8 cellular contexts compared by ENCODE assay signal in the genomic region with DNA sequence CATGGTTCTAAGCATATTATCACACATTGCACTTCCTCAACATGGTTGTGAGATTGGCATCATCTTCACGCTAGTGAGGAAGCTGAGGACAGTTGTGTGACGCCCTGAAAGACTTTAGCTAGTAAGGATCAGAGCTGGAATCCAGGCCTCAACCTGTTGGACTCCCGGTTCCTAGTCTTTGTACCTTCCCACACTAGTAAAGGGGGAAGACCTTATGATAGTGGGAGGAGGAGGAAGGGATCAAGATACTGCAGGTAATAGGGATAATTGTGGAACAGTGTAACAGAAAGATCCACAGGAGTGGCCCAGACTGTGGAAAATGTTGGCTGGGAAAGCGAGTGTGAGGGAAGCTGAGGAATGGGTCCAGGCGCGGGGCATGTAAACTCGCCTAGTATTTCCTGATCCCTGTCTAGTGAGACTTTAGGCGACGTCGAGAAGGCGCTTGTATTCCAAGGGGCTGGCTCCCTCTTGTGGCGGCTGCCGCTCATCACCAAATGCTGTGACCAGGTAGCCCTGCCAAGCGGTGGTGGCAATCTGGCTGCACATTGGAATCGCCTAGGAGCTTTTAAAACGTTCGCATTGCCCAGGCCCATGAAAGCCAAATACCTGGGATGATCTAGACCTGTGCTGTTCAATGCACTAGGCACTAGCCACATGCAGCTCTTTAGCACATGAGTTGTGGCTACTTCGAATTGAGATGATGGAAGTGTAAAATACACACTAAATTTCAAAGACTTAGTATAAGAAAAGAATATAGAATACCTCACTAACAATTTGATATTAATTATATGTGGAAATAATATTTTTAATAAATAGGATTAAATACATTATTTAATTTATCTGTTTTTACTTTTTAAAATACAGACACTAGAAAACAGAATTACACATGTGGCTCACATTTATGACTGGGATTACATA. TPM values are rescaled to one million over a fixed set of nuclear protein-coding genes. Genes with fewer than 3 reads are reported as not detected.
A peak's percentile ranks its signal among the peaks of the same experiment; 100 is the strongest.
DNase-seq lines count a peak whose midpoint lies in the region; ATAC-seq, FAIRE-seq and TF ChIP-seq lines count a peak whose summit lies in the region.

No MANE protein-coding gene starts in this region.

- CTCF ChIA-PET in H1 (lab: Charles Lee; ENCODE audit: partially characterized antibody) = interaction anchor here (0.6 to 3.5 kb wide), 43 partner anchors 11 to 1342 kb away, joined by 3 to 37 read pairs (median 3); a partner anchor contains a TSS

- peak overlapping the region; percentile 99 for H2AFZ ChIP-seq in H1 (ENCODE audit: low read length)

- H2AK5ac ChIP-seq in H1 (ENCODE audit: low read depth, low read length) = no peak overlapping the region
- H2AK5ac ChIP-seq in mesendoderm (ENCODE audit: low read length) = no peak overlapping the region

- no peak for TF ChIP-seq POLR2A in H1 (IDR thresholded peaks at IDR 0.05; ENCODE audit: control extremely low read depth in 1 of 2, low read depth in 2 of 2, low read length in 2 of 2)

- DNase-seq in CD4-positive, CD25-positive, alpha-beta regulatory T cell = peak in 2 of 3 donors; percentile 5 to 42
- DNase-seq in NCI-H526 treated with DMSO at 0.1 percent for 48 hours (lab: John Stamatoyannopoulos, UW) (peak; percentile 69), H1 (ENCODE audit: low read depth in 1 of 2, low spot score in 2 of 2) (peak; percentile 73 to 93), mesendoderm (peak; percentile 84)
- peak; percentile 18 to 43 for DNase-seq in activated CD4-positive, alpha-beta T cell treated with anti-CD3 and anti-CD28 coated beads, Interleukin-2, amount 50 U/mL, for 4 hours
- DNase-seq in stimulated activated CD8-positive, alpha-beta memory T cell treated with anti-CD3 and anti-CD28 coated beads, Interleukin-7, amount 100 ng/mL, for 24 hours (ENCODE audit: low read depth) = peak; percentile 27

- no peak overlapping the region for H4K91ac ChIP-seq in H1 (replicated peaks; ENCODE audit: insufficient read length, low read length)

- H3K79me2 ChIP-seq in H1 (ENCODE audit: control insufficient read depth in 1 of 2, insufficient read depth in 2 of 2, low read length in 2 of 2) = no peaks in the 10 kb centered on the region
- H3K79me2 ChIP-seq in mesendoderm (ENCODE audit: control insufficient read depth, insufficient read depth, low read length) = no peaks in the 10 kb centered on the region

- no peak overlapping the region for H3K14ac ChIP-seq in H1 (ENCODE audit: insufficient read length)

- H3K27ac Mint-ChIP-seq in CD4-positive, CD25-positive, alpha-beta regulatory T cell = no peak overlapping the region

- no peak overlapping the region for H2BK12ac ChIP-seq in H1 (ENCODE audit: low read depth, low read length)

- H2BK15ac ChIP-seq in H1 (ENCODE audit: low read length) = no peak overlapping the region
- no peak overlapping the region for H2BK15ac ChIP-seq in mesendoderm (replicated peaks; ENCODE audit: low read depth)

- no peak overlapping the region for H3K56ac ChIP-seq in H1 (replicated peaks; ENCODE audit: insufficient read length, low read depth, low read length)
- H3K56ac ChIP-seq in mesendoderm (ENCODE audit: low read length) = peak overlapping the region; percentile 51

- peak; percentile 90 to 95 (median 92) for TF ChIP-seq CTCF in H1 (IDR thresholded peaks at IDR 0.05; ENCODE audit: control extremely low read depth in 1 of 3, insufficient read depth in 1 of 3, low read depth in 1 of 3, low read length in 3 of 3)

- no peaks in the 10 kb centered on the region for H3K9me3 Mint-ChIP-seq in CD4-positive, CD25-positive, alpha-beta regulatory T cell

- H3K4me3 Mint-ChIP-seq in CD4-positive, CD25-positive, alpha-beta regulatory T cell = no peak overlapping the region

- no peak for TF ChIP-seq EP300 in H1 (IDR thresholded peaks at IDR 0.05; ENCODE audit: borderline replicate concordance in 1 of 2, low read depth in 2 of 2, low read length in 2 of 2)

- POLR2A ChIA-PET in H1 (lab: Charles Lee; ENCODE audit: partially characterized antibody) = interaction anchor here (0.7 to 0.9 kb wide), 2 partner anchors 11 to 261 kb away, joined by 3 read pairs; no protein-coding TSS in a partner anchor

- ATAC-seq in CD4-positive, CD25-positive, alpha-beta regulatory T cell (ENCODE audit: low read depth in 2 of 2) = peak in 1 of 2 donors; percentile 28
- ATAC-seq in GM19372 (IDR thresholded peaks at IDR 0.05; ENCODE audit: low read depth, unreplicated experiment) (peak; percentile 99), HG03442 (IDR thresholded peaks at IDR 0.05; ENCODE audit: unreplicated experiment) (peak; percentile 97)

- no peaks in the 10 kb centered on the region for H3K9me3 ChIP-seq in CD4-positive, CD25-positive, alpha-beta regulatory T cell (ENCODE audit: control insufficient read depth in 2 of 2, low read length in 2 of 2)
- no peaks in the 10 kb centered on the region for H3K9me3 ChIP-seq in H1 (ENCODE audit: insufficient read depth in 2 of 2, low read depth in 1 of 2, low read length in 1 of 2)

- no peaks in the 10 kb centered on the region for H4K20me1 ChIP-seq in H1 (replicated peaks in 1 of 2; ENCODE audit: control insufficient read depth in 1 of 2, insufficient read depth in 2 of 2, low read length in 2 of 2)

- H2BK120ac ChIP-seq in H1 (replicated peaks; ENCODE audit: low read depth, low read length) = no peak overlapping the region
- no peak overlapping the region for H2BK120ac ChIP-seq in mesendoderm (ENCODE audit: low read depth, low read length)

- no peaks in the 10 kb centered on the region for H3K36me3 Mint-ChIP-seq in CD4-positive, CD25-positive, alpha-beta regulatory T cell

- H3K18ac ChIP-seq in H1 (ENCODE audit: extremely low read depth, low read length) (no peak overlapping the region), mesendoderm (ENCODE audit: low read length) (no peak overlapping the region)

- TF ChIP-seq RAD21 in H1 (IDR thresholded peaks at IDR 0.05 in 1 of 2, conservative IDR thresholded peaks at IDR 0.05 in 1 of 2; ENCODE audit: low read depth in 2 of 2, low read length in 2 of 2) = peak; percentile 95 to 97

- peak; percentile 92 for FAIRE-seq in H1 (lab: Jason Lieb, UNC)

- no peaks in the 10 kb centered on the region for H3K4me1 Mint-ChIP-seq in CD4-positive, CD25-positive, alpha-beta regulatory T cell

- no peaks in the 10 kb centered on the region for H3K36me3 ChIP-seq in CD4-positive, CD25-positive, alpha-beta regulatory T cell (ENCODE audit: control insufficient read depth, insufficient read depth, low read length)
- H3K36me3 ChIP-seq in H1 (ENCODE audit: control insufficient read depth in 2 of 4, insufficient read depth in 4 of 4, low read length in 3 of 4) (no peaks in the 10 kb centered on the region), mesendoderm (ENCODE audit: control insufficient read depth, insufficient read depth, low read length) (no peaks in the 10 kb centered on the region)

- H4K8ac ChIP-seq in H1 (ENCODE audit: extremely low read depth, insufficient read depth, low read length) = no peak overlapping the region
- no peak overlapping the region for H4K8ac ChIP-seq in mesendoderm (ENCODE audit: low read depth, low read length)

- no peak overlapping the region for H3K23ac ChIP-seq in H1 (ENCODE audit: insufficient read length)
- H3K23ac ChIP-seq in mesendoderm (ENCODE audit: low read length) = no peak overlapping the region

- H3K4me3 ChIP-seq in CD4-positive, CD25-positive, alpha-beta regulatory T cell (ENCODE audit: low read depth, low read length) = no peak overlapping the region
- H3K4me3 ChIP-seq in H1 (ENCODE audit: extremely low read depth in 1 of 4, insufficient read depth in 2 of 4, low read depth in 3 of 4, low read length in 4 of 4) (no peak overlapping the region), mesendoderm (ENCODE audit: low read length) (no peak overlapping the region)

- H3K79me1 ChIP-seq in H1 (ENCODE audit: low read depth, low read length) (no peaks in the 10 kb centered on the region), mesendoderm (ENCODE audit: low read length) (no peaks in the 10 kb centered on the region)

- H3K23me2 ChIP-seq in H1 (ENCODE audit: low read depth, low read length) = no peaks in the 10 kb centered on the region

- H3K27me3 Mint-ChIP-seq in CD4-positive, CD25-positive, alpha-beta regulatory T cell = peaks cover 6% of the 10 kb centered on the region

- H3K9ac ChIP-seq in H1 (replicated peaks in 1 of 4; ENCODE audit: extremely low read depth in 1 of 4, low read depth in 3 of 4, low read length in 3 of 4) (no peak overlapping the region), mesendoderm (ENCODE audit: low read length) (no peak overlapping the region)

- H4K5ac ChIP-seq in H1 (ENCODE audit: insufficient read length, low read depth, low read length) (no peak overlapping the region), mesendoderm (ENCODE audit: low read length) (no peak overlapping the region)

- H2BK20ac ChIP-seq in H1 (ENCODE audit: low read length) = no peak overlapping the region

- no peaks in the 10 kb centered on the region for H3K4me1 ChIP-seq in CD4-positive, CD25-positive, alpha-beta regulatory T cell (ENCODE audit: control insufficient read depth, insufficient read depth, low read length, poor library complexity, severe bottlenecking)
- H3K4me1 ChIP-seq in H1 (replicated peaks in 1 of 4; ENCODE audit: control insufficient read depth in 3 of 4, insufficient read depth in 4 of 4, low read length in 3 of 4) (no peaks in the 10 kb centered on the region), mesendoderm (ENCODE audit: control insufficient read depth, low read depth, low read length) (no peaks in the 10 kb centered on the region)

- 27% methylated on average over 18 of the region's 18 CpGs; no CpG with 5 or more reads in 1 of the 2 experiments for WGBS in H1 (ENCODE audit: extremely low coverage in 1 of 2, insufficient coverage in 1 of 2, insufficient read length in 1 of 2, insufficient replicate concordance in 2 of 2, low coverage in 1 of 2, low lambda C conversion rate in 2 of 2, missing lambda C conversion rate in 1 of 2), 2 experiments
- no CpG with 5 or more reads among the region's 18 CpGs for WGBS in mesendoderm (ENCODE audit: extremely low coverage, insufficient coverage, low lambda C conversion rate)

- H2BK5ac ChIP-seq in H1 (ENCODE audit: low read depth, low read length) (no peak overlapping the region), mesendoderm (ENCODE audit: low read length) (no peak overlapping the region)

- H3K4ac ChIP-seq in H1 (replicated peaks; ENCODE audit: insufficient read length, low read depth, low read length) (no peak overlapping the region), mesendoderm (ENCODE audit: low read depth, low read length) (no peak overlapping the region)

- no peaks in the 10 kb centered on the region for H3K27me3 ChIP-seq in CD4-positive, CD25-positive, alpha-beta regulatory T cell (ENCODE audit: control insufficient read depth, insufficient read depth, low read length)
- H3K27me3 ChIP-seq in H1 (replicated peaks in 1 of 4; ENCODE audit: control insufficient read depth in 3 of 4, extremely low read depth in 1 of 4, insufficient read depth in 3 of 4, low read length in 3 of 4) (no peaks in the 10 kb centered on the region; a peak in 1 of 7 replicates), mesendoderm (ENCODE audit: insufficient read depth, low read length, poor library complexity) (no peaks in the 10 kb centered on the region)

- no peak overlapping the region for H3K27ac ChIP-seq in CD4-positive, CD25-positive, alpha-beta regulatory T cell (ENCODE audit: insufficient read depth, low read length, poor library complexity, severe bottlenecking)
- no peak overlapping the region for H3K27ac ChIP-seq in H1 (ENCODE audit: low read depth, low read length)
- no peak overlapping the region for H3K27ac ChIP-seq in mesendoderm (ENCODE audit: low read depth, low read length)

- H3K4me2 ChIP-seq in H1 (ENCODE audit: insufficient read depth in 1 of 2, low read depth in 2 of 2, low read length in 2 of 2) (peak overlapping the region in 1 of 2 experiments; percentile 50; a peak in 2 of 4 replicates), mesendoderm (ENCODE audit: low read length) (no peak overlapping the region)

RNA-seq across cellular contexts. Expression of a gene that starts 38.8 kb away (rescaled TPM):
- total RNA-seq in CD4-positive, CD25-positive, alpha-beta regulatory T cell = not detected
- not detected for polyA plus RNA-seq in CD4-positive, CD25-positive, alpha-beta regulatory T cell
- not detected in 2 replicates for total RNA-seq in H1 (2021; fragmentation: NEBNext Ultra II Directional; extraction: Animal tissue kit (Norgen Biotek cat#: 25700))
- polyA plus RNA-seq in H1 (2011; rRNA removed) = not detected in 2 replicates
- not detected for polyA plus RNA-seq in H1 (2011; cell fraction: cytosol; rRNA removed)
- not detected for polyA plus RNA-seq in H1 (2011; cell fraction: nucleus; rRNA removed)
- 0.13 to 0.18 TPM (median 0.16 TPM) in 4 replicates for polyA plus RNA-seq in H1 (2012, experiment 1 of 2)
- not detected for polyA plus RNA-seq in H1 (2012, experiment 2 of 2)
- polyA plus RNA-seq in H1 (2013, experiment 1 of 2) = not detected
- not detected for polyA plus RNA-seq in H1 (2013, experiment 2 of 2)
- polyA minus RNA-seq in H1 (2011; rRNA and poly(A)+ RNA removed) = not detected in 2 replicates
- not detected for polyA minus RNA-seq in H1 (2011; cell fraction: cytosol; rRNA and poly(A)+ RNA removed)
- polyA minus RNA-seq in H1 (2011; cell fraction: nucleus; rRNA and poly(A)+ RNA removed) = not detected
- not detected for polyA plus RNA-seq in mesendoderm (2013, experiment 1 of 2)
- polyA plus RNA-seq in mesendoderm (2013, experiment 2 of 2) = not detected

Comparison
In these comparisons a context has a peak if more than half of its experiments do, and no peak if none do; other contexts are left out.
1. DNase-seq: peak in every context shown above with its lines; median percentile 84 in mesendoderm; 83 in H1; 69 in NCI-H526 treated with DMSO at 0.1 percent for 48 hours; 30 in activated CD4-positive, alpha-beta T cell treated with anti-CD3 and anti-CD28 coated beads, Interleukin-2, amount 50 U/mL, for 4 hours; 27 in stimulated activated CD8-positive, alpha-beta memory T cell treated with anti-CD3 and anti-CD28 coated beads, Interleukin-7, amount 100 ng/mL, for 24 hours; 24 in CD4-positive, CD25-positive, alpha-beta regulatory T cell.